ENCODE assay signal across 10 cellular contexts in the genomic region with DNA sequence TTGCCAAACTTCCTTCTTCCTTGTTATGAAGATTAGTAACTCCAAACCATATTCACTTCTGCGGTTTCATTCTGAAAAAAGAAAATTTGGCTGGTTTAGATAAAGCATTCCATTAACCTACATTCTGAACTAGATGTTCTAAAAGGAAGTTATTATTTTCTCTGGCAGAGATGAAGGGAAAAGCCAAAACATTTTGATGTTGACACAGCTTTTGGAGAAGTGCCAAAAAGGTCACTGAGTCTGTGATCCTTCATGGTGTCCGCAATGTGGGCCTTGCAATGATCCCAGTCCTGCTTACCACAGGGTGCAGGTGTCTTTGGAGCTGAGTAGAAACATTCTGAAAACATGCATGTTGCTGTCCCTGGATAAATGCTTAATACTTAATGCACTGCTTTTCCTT. TPM values are rescaled to one million over a fixed set of nuclear protein-coding genes. Genes with fewer than 3 reads are reported as not detected.
DNase-seq lines count a peak whose midpoint lies in the region; ATAC-seq, FAIRE-seq and TF ChIP-seq lines count a peak whose summit lies in the region.
"Had no signal": no experiment of that assay in that cellular context is flagged by ENCODE, and none has a peak within 500 bp of the region (broad histone marks: within the 10 kb centered on the region; RNA-seq: fewer than 3 reads in every experiment).

No MANE protein-coding gene starts in this region.

- H3K4me2 ChIP-seq in astrocyte (ENCODE audit: low read length): peak overlapping the region; percentile 7
- H3K4me2 ChIP-seq: BLaER1 had no signal

- no peak overlapping the region for H3K9ac ChIP-seq in astrocyte (ENCODE audit: low read length)
- H3K9ac ChIP-seq: BLaER1 had no signal

- H3K79me2 ChIP-seq in astrocyte (ENCODE audit: insufficient read depth, low read length): no peaks in the 10 kb centered on the region

- H3K4me3 ChIP-seq in astrocyte (ENCODE audit: insufficient read depth, low read depth, low read length) (no peak overlapping the region), kidney epithelial cell (ENCODE audit: low read depth, low read length) (no peak overlapping the region)
- H3K4me3 ChIP-seq: BLaER1 had no signal

- H3K27me3 ChIP-seq in astrocyte (ENCODE audit: insufficient read depth, low read length) (no peaks in the 10 kb centered on the region), kidney epithelial cell (ENCODE audit: control insufficient read depth, insufficient read depth, low read length) (no peaks in the 10 kb centered on the region)
- H3K27me3 ChIP-seq: BLaER1 had no signal

- TF ChIP-seq CTCF in astrocyte (IDR thresholded peaks at IDR 0.05; ENCODE audit: insufficient read depth, low read depth, low read length): no peak
- no peak for TF ChIP-seq CTCF in kidney epithelial cell (IDR thresholded peaks at IDR 0.05; ENCODE audit: insufficient read depth, low read length, poor library complexity, severe bottlenecking)

- DNase-seq in Right ventricle myocardium inferior (ENCODE audit: missing footprints) (no peak), cardiac septum (ENCODE audit: low spot score) (no peak), astrocyte (ENCODE audit: low read depth) (peak; percentile 90), kidney epithelial cell (ENCODE audit: low read depth) (peak; percentile 67)
- DNase-seq in activated naive CD4-positive, alpha-beta T cell treated with Interleukin-2 at 50 U/mL for 16 hours: no peak
- no peak for DNase-seq in activated naive CD4-positive, alpha-beta T cell treated with anti-CD3 and anti-CD28 coated beads, Interleukin-2, amount 50 U/mL, for 16 hours

- peak; percentile 67 for FAIRE-seq in astrocyte (lab: Jason Lieb, UNC)
- FAIRE-seq: keratinocyte had no signal

- ATAC-seq in Right ventricle myocardium inferior (peak; percentile 75), HG02798 (IDR thresholded peaks at IDR 0.05; ENCODE audit: poor library complexity, unreplicated experiment) (no peak), HG02759 (IDR thresholded peaks at IDR 0.05; ENCODE audit: unreplicated experiment) (no peak)

- H3K27me3 Mint-ChIP-seq in astrocyte (ENCODE audit: low read depth, unreplicated experiment): peaks cover 2% of the 10 kb centered on the region

- H3K4me1 ChIP-seq in astrocyte (ENCODE audit: insufficient read depth, low read length): peaks cover 13% of the 10 kb centered on the region

- H3K36me3 ChIP-seq in astrocyte (ENCODE audit: insufficient read depth, low read length): no peaks in the 10 kb centered on the region
- no peaks in the 10 kb centered on the region for H3K36me3 ChIP-seq in kidney epithelial cell (ENCODE audit: control insufficient read depth, insufficient read depth, low read length)
- H3K36me3 ChIP-seq: BLaER1 had no signal

- intact Hi-C loops in Right ventricle myocardium inferior (cut with DNase I): no loop called here
- intact Hi-C loops in cardiac septum (cut with DNase I): no loop called here

- no peak overlapping the region for H3K27ac ChIP-seq in astrocyte (ENCODE audit: low read depth, low read length)
- H3K27ac ChIP-seq: BLaER1 had no signal

- H3K27ac Mint-ChIP-seq in astrocyte (ENCODE audit: unreplicated experiment): no peak overlapping the region

- no peaks in the 10 kb centered on the region for H3K9me3 Mint-ChIP-seq in astrocyte (ENCODE audit: unreplicated experiment)

- no peaks in the 10 kb centered on the region for H3K9me3 ChIP-seq in astrocyte (ENCODE audit: insufficient read depth, low read depth, low read length)
- H3K9me3 ChIP-seq: BLaER1 had no signal

- no peak overlapping the region for H2AFZ ChIP-seq in astrocyte (ENCODE audit: low read depth, low read length)

- H4K20me1 ChIP-seq in astrocyte (ENCODE audit: insufficient read depth, low read length): no peaks in the 10 kb centered on the region
- H4K20me1 ChIP-seq: BLaER1 had no signal

- H3K4me1 Mint-ChIP-seq in astrocyte (ENCODE audit: low read depth, unreplicated experiment): peaks cover 5% of the 10 kb centered on the region

- no peak overlapping the region for H3K4me3 Mint-ChIP-seq in astrocyte (ENCODE audit: unreplicated experiment)

- H3K36me3 Mint-ChIP-seq in astrocyte (ENCODE audit: low read depth, unreplicated experiment): no peaks in the 10 kb centered on the region

RNA-seq across cellular contexts. Expression of gene CXCL8, which starts 36.0 kb away (rescaled TPM):
- not detected for total RNA-seq in Right ventricle myocardium inferior
- 1.2 TPM for total RNA-seq in cardiac septum
- 1.2 and 1.5 TPM in 2 replicates for total RNA-seq in astrocyte
- 69.1 and 76.9 TPM in 2 replicates for total RNA-seq in kidney epithelial cell

Comparison
In these comparisons a context has a peak if more than half of its experiments do, and no peak if none do; other contexts are left out.
1. DNase-seq: peak in astrocyte (single experiment) and kidney epithelial cell (single experiment); none in Right ventricle myocardium inferior (single experiment), cardiac septum (single experiment), activated naive CD4-positive, alpha-beta T cell treated with Interleukin-2 at 50 U/mL for 16 hours (single experiment) and activated naive CD4-positive, alpha-beta T cell treated with anti-CD3 and anti-CD28 coated beads, Interleukin-2, amount 50 U/mL, for 16 hours (single experiment).
2. RNA of gene CXCL8, which starts 36.0 kb away (total RNA-seq): 69.1 to 76.9 TPM in kidney epithelial cell; 1.2 to 1.5 TPM in astrocyte, 1.2 TPM in cardiac septum (single experiment) and not detected in Right ventricle myocardium inferior (single experiment); every median in the first group is over 10 times any median in the second.